ENCODE assay signal across 9 cellular contexts in genomic region chr19:1122972-1123363, GRCh38. TPM values are rescaled to one million over a fixed set of nuclear protein-coding genes. Genes with fewer than 3 reads are reported as not detected.
A peak's percentile ranks its signal among the peaks of the same experiment; 100 is the strongest.
DNase-seq lines count a peak whose midpoint lies in the region; TF ChIP-seq lines count a peak whose summit lies in the region.
"Had no signal": no experiment of that assay in that cellular context is flagged by ENCODE, and none has a peak within 500 bp of the region (broad histone marks: within the 10 kb centered on the region; RNA-seq: fewer than 3 reads in every experiment).

No MANE protein-coding gene starts in this region.

- H3K9me3 Mint-ChIP-seq in activated T-cell treated with anti-CD3 and anti-CD28 coated beads, Interleukin-2, amount 50 U/mL, for 24 hours = no peaks in the 10 kb centered on the region
- H3K9me3 Mint-ChIP-seq: stimulated activated naive CD8-positive, alpha-beta T cell treated with anti-CD3 and anti-CD28 coated beads, Interleukin-15, Interleukin-2, amounts not matched to agents 100 ng/mL and 50 ng/mL, for 24 hours had no signal

- no peak overlapping the region for H3K4me3 Mint-ChIP-seq in activated T-cell treated with anti-CD3 and anti-CD28 coated beads, Interleukin-2, amount 50 U/mL, for 24 hours
- H3K4me3 Mint-ChIP-seq: stimulated activated naive CD8-positive, alpha-beta T cell treated with anti-CD3 and anti-CD28 coated beads, Interleukin-15, Interleukin-2, amounts not matched to agents 100 ng/mL and 50 ng/mL, for 24 hours had no signal

- TF ChIP-seq CTCF in stomach (IDR thresholded peaks at IDR 0.05) = no peak

- no peaks in the 10 kb centered on the region for H3K27me3 Mint-ChIP-seq in activated T-cell treated with anti-CD3 and anti-CD28 coated beads, Interleukin-2, amount 50 U/mL, for 24 hours
- H3K27me3 Mint-ChIP-seq: stimulated activated naive CD8-positive, alpha-beta T cell treated with anti-CD3 and anti-CD28 coated beads, Interleukin-15, Interleukin-2, amounts not matched to agents 100 ng/mL and 50 ng/mL, for 24 hours had no signal

- peak overlapping the region; percentile 78 for H3K27ac Mint-ChIP-seq in activated T-cell treated with anti-CD3 and anti-CD28 coated beads, Interleukin-2, amount 50 U/mL, for 24 hours
- H3K27ac Mint-ChIP-seq: stimulated activated naive CD8-positive, alpha-beta T cell treated with anti-CD3 and anti-CD28 coated beads, Interleukin-15, Interleukin-2, amounts not matched to agents 100 ng/mL and 50 ng/mL, for 24 hours had no signal

- no peak for TF ChIP-seq POLR2A in stomach (IDR thresholded peaks at IDR 0.05)

- H3K36me3 ChIP-seq in stomach = peaks cover 87 to 100% (median 100%) of the 10 kb centered on the region in 4 donors

- peaks cover 0 to 48% (median 25%) of the 10 kb centered on the region in 4 donors for H3K4me1 ChIP-seq in stomach

- H3K27me3 ChIP-seq in stomach = no peaks in the 10 kb centered on the region

- peak overlapping the region in 2 of 5 donors; percentile 26 to 55 for H3K27ac ChIP-seq in stomach

- peaks cover 91% of the 10 kb centered on the region for H3K36me3 Mint-ChIP-seq in activated T-cell treated with anti-CD3 and anti-CD28 coated beads, Interleukin-2, amount 50 U/mL, for 24 hours (ENCODE audit: low read depth)

- no peaks in the 10 kb centered on the region for H3K9me3 ChIP-seq in stomach

- TF ChIP-seq EP300 in stomach (IDR thresholded peaks at IDR 0.05) = no peak

- 49 to 59% (median 52%) methylated on average over 18 to 21 of the region's 21 CpGs for WGBS in stomach, 5 donors

- peaks cover 17% of the 10 kb centered on the region for H3K4me1 Mint-ChIP-seq in activated T-cell treated with anti-CD3 and anti-CD28 coated beads, Interleukin-2, amount 50 U/mL, for 24 hours (ENCODE audit: low read depth)

- intact Hi-C loops in stomach (cut with DNase I; ENCODE audit: low total_unique reads) = no loop called here

- H3K4me3 ChIP-seq in stomach = peak overlapping the region in 1 of 4 donors; percentile 13

- peak; percentile 83 for DNase-seq in EH (ENCODE audit: low read depth)
- peak; percentile 54 for DNase-seq in HT1080 (ENCODE audit: low read depth)
- peak; percentile 70 for DNase-seq in activated T-cell treated with anti-CD3 and anti-CD28 coated beads, Interleukin-2, amount 50 U/mL, for 24 hours
- DNase-seq in hepatic stellate cell (ENCODE audit: low spot score) = peak; percentile 90
- peak; percentile 80 for DNase-seq in stomach
- no peak for DNase-seq in middle frontal gyrus (ENCODE audit: extremely low spot score, low spot score)
- DNase-seq in NCI-H2107 treated with DMSO at 0.1 percent for 48 hours (lab: John Stamatoyannopoulos, UW; ENCODE audit: unreplicated experiment) = no peak
- no peak for DNase-seq in hippocampal formation (lab: John Stamatoyannopoulos, UW)

RNA-seq across cellular contexts. Expression of gene GPX4, which starts 19.2 kb away (rescaled TPM):
- 221 and 243 TPM in 2 replicates for total RNA-seq in HT1080 (2014; rRNA removed; shearing (Covaris generic))
- polyA plus RNA-seq in HT1080 (2015; cell fraction: cytosol; rRNA removed) = 355 and 375 TPM in 2 replicates
- 88.1 and 93.0 TPM in 2 replicates for polyA plus RNA-seq in HT1080 (2015; cell fraction: nucleus; rRNA removed)
- total RNA-seq in stomach = 100 to 1,000 TPM in 4 of 5 donors, 10 to 100 TPM in 1; 90.0 to 710 (median 158) TPM
- 100 to 1,000 TPM; 433 to 532 (median 509) TPM for polyA plus RNA-seq in stomach

RNA-seq across cellular contexts. Expression of gene POLR2E, which starts 27.8 kb away (rescaled TPM):
- 231 and 271 TPM in 2 replicates for total RNA-seq in HT1080 (2014; rRNA removed; shearing (Covaris generic))
- polyA plus RNA-seq in HT1080 (2015; cell fraction: cytosol; rRNA removed) = 266 and 300 TPM in 2 replicates
- polyA plus RNA-seq in HT1080 (2015; cell fraction: nucleus; rRNA removed) = 95.3 and 112 TPM in 2 replicates
- total RNA-seq in stomach = 100 to 1,000 TPM in 1 of 5 donors, 10 to 100 TPM in 4; 24.5 to 361 (median 40.6) TPM
- 100 to 1,000 TPM; 109 to 128 (median 123) TPM for polyA plus RNA-seq in stomach

RNA-seq across cellular contexts. Expression of gene SBNO2, which starts 51.1 kb away (rescaled TPM):
- total RNA-seq in HT1080 (2014; rRNA removed; shearing (Covaris generic)) = 28.2 and 31.7 TPM in 2 replicates
- 30.4 and 31.5 TPM in 2 replicates for polyA plus RNA-seq in HT1080 (2015; cell fraction: cytosol; rRNA removed)
- polyA plus RNA-seq in HT1080 (2015; cell fraction: nucleus; rRNA removed) = 81.0 and 86.6 TPM in 2 replicates
- total RNA-seq in stomach = 10 to 100 TPM; 19.3 to 74.7 (median 63.5) TPM
- 10 to 100 TPM; 16.3 to 36.1 (median 23.6) TPM for polyA plus RNA-seq in stomach

RNA-seq across cellular contexts. Expression of gene ARHGAP45, which starts 56.0 kb away (rescaled TPM):
- 1.4 TPM in 2 replicates for total RNA-seq in HT1080 (2014; rRNA removed; shearing (Covaris generic))
- polyA plus RNA-seq in HT1080 (2015; cell fraction: cytosol; rRNA removed) = 1.1 and 1.4 TPM in 2 replicates
- polyA plus RNA-seq in HT1080 (2015; cell fraction: nucleus; rRNA removed) = 1.9 and 3.1 TPM in 2 replicates
- 100 to 1,000 TPM in 1 of 5 donors, 10 to 100 TPM in 4; 14.3 to 211 (median 22.3) TPM for total RNA-seq in stomach
- polyA plus RNA-seq in stomach = 10 to 100 TPM; 12.2 to 15.4 (median 14.0) TPM

Comparison
In these comparisons a context has a peak if more than half of its experiments do, and no peak if none do; other contexts are left out.
1. DNase-seq: peak in EH (single experiment), HT1080 (single experiment), activated T-cell treated with anti-CD3 and anti-CD28 coated beads, Interleukin-2, amount 50 U/mL, for 24 hours (single experiment), hepatic stellate cell (single experiment) and stomach (single experiment); none in middle frontal gyrus (single experiment), NCI-H2107 treated with DMSO at 0.1 percent for 48 hours (single experiment) and hippocampal formation (0 of 2).